ENCODE assay signal across 15 cellular contexts in genomic region chr10:79111427-79111826, GRCh38. TPM values are rescaled to one million over a fixed set of nuclear protein-coding genes. Genes with fewer than 3 reads are reported as not detected.
DNase-seq lines count a peak whose midpoint lies in the region; ATAC-seq, FAIRE-seq and TF ChIP-seq lines count a peak whose summit lies in the region.
"Had no signal": no experiment of that assay in that cellular context is flagged by ENCODE, and none has a peak within 500 bp of the region (broad histone marks: within the 10 kb centered on the region; RNA-seq: fewer than 3 reads in every experiment).

No MANE protein-coding gene starts in this region.

- no peaks in the 10 kb centered on the region for H3K9me3 Mint-ChIP-seq in mesothelial cell of epicardium

- H3K9me3 ChIP-seq in A549: no peaks in the 10 kb centered on the region
- H3K9me3 ChIP-seq in tibial nerve: no peaks in the 10 kb centered on the region
- H3K9me3 ChIP-seq: thoracic aorta had no signal

- peak overlapping the region; percentile 39 for H3K27ac Mint-ChIP-seq in mesothelial cell of epicardium
- H3K27ac Mint-ChIP-seq: activated CD8-positive, alpha-beta memory T cell treated with anti-CD3 and anti-CD28 coated beads, Interleukin-2, amount 10 ng/mL, durations not matched to agents 7 days and 5 days; B cell had no signal

- TF ChIP-seq EP300 in A549 (IDR thresholded peaks at IDR 0.05) (peak in 1 of 2 experiments; percentile 21; a peak in 1 of 5 replicates), tibial nerve (IDR thresholded peaks at IDR 0.05) (no peak)

- H3K4me1 Mint-ChIP-seq in mesothelial cell of epicardium: peaks cover 53% of the 10 kb centered on the region

- peak overlapping the region; percentile 91 to 92 for H3K27ac ChIP-seq in A549
- H3K27ac ChIP-seq in tibial nerve: peak overlapping the region in 1 of 4 donors; percentile 75
- H3K27ac ChIP-seq: thoracic aorta had no signal

- no peak for FAIRE-seq in A549 (lab: Jason Lieb, UNC)

- no peaks in the 10 kb centered on the region for H3K27me3 ChIP-seq in tibial nerve

- TF ChIP-seq CTCF in A549 (IDR thresholded peaks at IDR 0.05): no peak
- TF ChIP-seq CTCF in mesothelial cell of epicardium (IDR thresholded peaks at IDR 0.05; ENCODE audit: unreplicated experiment): no peak
- no peak for TF ChIP-seq CTCF in tibial nerve (IDR thresholded peaks at IDR 0.05)

- H3K4me3 ChIP-seq in A549: no peak overlapping the region
- H3K4me3 ChIP-seq in tibial nerve: no peak overlapping the region
- H3K4me3 ChIP-seq: thoracic aorta had no signal

- peaks cover 0 to 9% (median 0%) of the 10 kb centered on the region in 3 donors for H3K36me3 ChIP-seq in tibial nerve

- CTCF ChIA-PET in A549 (lab: Yijun Ruan, JAX): interaction anchor here (0.8 to 10.6 kb wide), 8 partner anchors 9 to 900 kb away, joined by 3 to 56 read pairs (median 4); no protein-coding TSS in a partner anchor

- H3K4me1 ChIP-seq in A549 (peaks cover 100% of the 10 kb centered on the region), tibial nerve (peaks cover 0 to 98% (median 37%) of the 10 kb centered on the region in 4 donors)

- no peak overlapping the region for H3K4me3 Mint-ChIP-seq in mesothelial cell of epicardium
- H3K4me3 Mint-ChIP-seq: activated CD8-positive, alpha-beta memory T cell treated with anti-CD3 and anti-CD28 coated beads, Interleukin-2, amount 10 ng/mL, durations not matched to agents 7 days and 5 days; B cell; naive thymus-derived CD4-positive, alpha-beta T cell had no signal

- H3K4me2 ChIP-seq in A549: peak overlapping the region; percentile 78

- no peak for TF ChIP-seq POLR2A in A549 (IDR thresholded peaks at IDR 0.05; ENCODE audit: low read length)
- TF ChIP-seq POLR2A in tibial nerve (IDR thresholded peaks at IDR 0.05): no peak

- POLR2A ChIA-PET in A549 (lab: Yijun Ruan, JAX): interaction anchor here (0.6 to 1.0 kb wide), 2 partner anchors 40 to 41 kb away, joined by 3 read pairs; no protein-coding TSS in a partner anchor

- TF ChIP-seq RAD21 in A549 (conservative IDR thresholded peaks at IDR 0.05 in 1 of 2, IDR thresholded peaks at IDR 0.05 in 1 of 2): peak; percentile 15 to 31; a peak in 2 of 5 replicates

- H3K36me3 Mint-ChIP-seq in mesothelial cell of epicardium: no peaks in the 10 kb centered on the region
- H3K36me3 Mint-ChIP-seq: activated CD8-positive, alpha-beta memory T cell treated with anti-CD3 and anti-CD28 coated beads, Interleukin-2, amount 10 ng/mL, durations not matched to agents 7 days and 5 days had no signal

- H3K27me3 Mint-ChIP-seq in mesothelial cell of epicardium (ENCODE audit: low read depth): no peaks in the 10 kb centered on the region
- H3K27me3 Mint-ChIP-seq: activated CD8-positive, alpha-beta memory T cell treated with anti-CD3 and anti-CD28 coated beads, Interleukin-2, amount 10 ng/mL, durations not matched to agents 7 days and 5 days; naive thymus-derived CD4-positive, alpha-beta T cell had no signal

- DNase-seq in A549 (ENCODE audit: low read depth in 1 of 2, low spot score in 1 of 2) (peak; percentile 83 to 85), HT1080 (ENCODE audit: low read depth) (peak; percentile 79), dermis blood vessel endothelial cell (peak; percentile 39), mesothelial cell of epicardium (ENCODE audit: low spot score in 2 of 2, unreplicated experiment in 2 of 2) (no peak), tibial nerve (ENCODE audit: low spot score in 2 of 2) (no peak), DMS114 treated with DMSO at 0.1 percent for 48 hours (lab: John Stamatoyannopoulos, UW; ENCODE audit: unreplicated experiment) (no peak), NCI-H82 (lab: John Stamatoyannopoulos, UW) (no peak)
- no peak for DNase-seq in stimulated activated CD8-positive, alpha-beta memory T cell treated with anti-CD3 and anti-CD28 coated beads, Interleukin-4, amount 100 ng/mL, for 48 hours
- DNase-seq: activated CD8-positive, alpha-beta memory T cell treated with anti-CD3 and anti-CD28 coated beads, Interleukin-2, amount 10 ng/mL, durations not matched to agents 7 days and 5 days; central memory CD4-positive, alpha-beta T cell; head of caudate nucleus; naive thymus-derived CD4-positive, alpha-beta T cell; stimulated activated CD4-positive, alpha-beta T cell treated with anti-CD3 and anti-CD28 coated beads, Interleukin-4, amount 100 ng/mL, for 24 hours had no signal

- peak; percentile 38 to 79; a peak in 4 of 6 replicates for ATAC-seq in A549
- ATAC-seq: activated CD8-positive, alpha-beta memory T cell treated with anti-CD3 and anti-CD28 coated beads, Interleukin-2, amount 10 ng/mL, durations not matched to agents 7 days and 5 days; naive thymus-derived CD4-positive, alpha-beta T cell had no signal

- WGBS in A549 (ENCODE audit: missing lambda C conversion rate): 3% methylated on average over 5 of the region's 5 CpGs
- 40 to 46% methylated on average over 4 to 5 of the region's 5 CpGs for WGBS in tibial nerve, 2 donors

TF ChIP-seq in A549, 52 proteins besides CTCF, POLR2A, EP300 and RAD21 (continues in another document):
- TF ChIP-seq SMC3 (IDR thresholded peaks at IDR 0.05) (peak; percentile 30; the same call in 1 of the 3 replicates), GATA3 (IDR thresholded peaks at IDR 0.05; ENCODE audit: borderline replicate concordance) (peak; percentile 51; the same call in 1 of the 2 replicates), FOSL2 (IDR thresholded peaks at IDR 0.05) (0 out of 2 replicates have a peak, but pooled peaks have one; percentile 12), FOSL2 (CRISPR knock-in tag; IDR thresholded peaks at IDR 0.05) (no peak; the same call in 1 of the 2 replicates), USF2 (IDR thresholded peaks at IDR 0.05) (no peak), ATOH8 (CRISPR knock-in tag; IDR thresholded peaks at IDR 0.05; ENCODE audit: low read depth) (0 out of 2 replicates have a peak, but pooled peaks have one; percentile 25), ESRRA (IDR thresholded peaks at IDR 0.05; ENCODE audit: borderline replicate concordance, low read length) (no peak), JUN (IDR thresholded peaks at IDR 0.05) (peak in 1 of 2 experiments; percentile 48; a peak in 1 of 5 replicates)
- TF ChIP-seq, protein P1, sequence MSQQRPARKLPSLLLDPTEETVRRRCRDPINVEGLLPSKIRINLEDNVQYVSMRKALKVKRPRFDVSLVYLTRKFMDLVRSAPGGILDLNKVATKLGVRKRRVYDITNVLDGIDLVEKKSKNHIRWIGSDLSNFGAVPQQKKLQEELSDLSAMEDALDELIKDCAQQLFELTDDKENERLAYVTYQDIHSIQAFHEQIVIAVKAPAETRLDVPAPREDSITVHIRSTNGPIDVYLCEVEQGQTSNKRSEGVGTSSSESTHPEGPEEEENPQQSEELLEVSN (IDR thresholded peaks at IDR 0.05; ENCODE audit: borderline replicate concordance, low read depth): 0 out of 2 replicates have a peak, but pooled peaks have one; percentile 32
- TF ChIP-seq, protein P2, sequence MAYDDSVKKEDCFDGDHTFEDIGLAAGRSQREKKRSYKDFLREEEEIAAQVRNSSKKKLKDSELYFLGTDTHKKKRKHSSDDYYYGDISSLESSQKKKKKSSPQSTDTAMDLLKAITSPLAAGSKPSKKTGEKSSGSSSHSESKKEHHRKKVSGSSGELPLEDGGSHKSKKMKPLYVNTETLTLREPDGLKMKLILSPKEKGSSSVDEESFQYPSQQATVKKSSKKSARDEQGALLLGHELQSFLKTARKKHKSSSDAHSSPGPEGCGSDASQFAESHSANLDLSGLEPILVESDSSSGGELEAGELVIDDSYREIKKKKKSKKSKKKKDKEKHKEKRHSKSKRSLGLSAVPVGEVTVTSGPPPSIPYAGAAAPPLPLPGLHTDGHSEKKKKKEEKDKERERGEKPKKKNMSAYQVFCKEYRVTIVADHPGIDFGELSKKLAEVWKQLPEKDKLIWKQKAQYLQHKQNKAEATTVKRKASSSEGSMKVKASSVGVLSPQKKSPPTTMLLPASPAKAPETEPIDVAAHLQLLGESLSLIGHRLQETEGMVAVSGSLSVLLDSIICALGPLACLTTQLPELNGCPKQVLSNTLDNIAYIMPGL (CRISPR knock-in tag; IDR thresholded peaks at IDR 0.05; ENCODE audit: borderline replicate concordance): no peak
- TF ChIP-seq, protein P3, sequence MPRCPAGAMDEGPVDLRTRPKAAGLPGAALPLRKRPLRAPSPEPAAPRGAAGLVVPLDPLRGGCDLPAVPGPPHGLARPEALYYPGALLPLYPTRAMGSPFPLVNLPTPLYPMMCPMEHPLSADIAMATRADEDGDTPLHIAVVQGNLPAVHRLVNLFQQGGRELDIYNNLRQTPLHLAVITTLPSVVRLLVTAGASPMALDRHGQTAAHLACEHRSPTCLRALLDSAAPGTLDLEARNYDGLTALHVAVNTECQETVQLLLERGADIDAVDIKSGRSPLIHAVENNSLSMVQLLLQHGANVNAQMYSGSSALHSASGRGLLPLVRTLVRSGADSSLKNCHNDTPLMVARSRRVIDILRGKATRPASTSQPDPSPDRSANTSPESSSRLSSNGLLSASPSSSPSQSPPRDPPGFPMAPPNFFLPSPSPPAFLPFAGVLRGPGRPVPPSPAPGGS (IDR thresholded peaks at IDR 0.05): no peak

RNA-seq across cellular contexts. Expression of gene ZMIZ1, which starts 42.7 kb away (rescaled TPM):
- polyA plus RNA-seq in A549 (2011; rRNA removed): 8.1 and 14.7 TPM in 2 replicates
- polyA plus RNA-seq in A549 (2012; cell fraction: cytosol; rRNA removed): 31.6 and 42.1 TPM in 2 replicates
- polyA plus RNA-seq in A549 (2012; cell fraction: nucleus; rRNA removed): 63.3 and 68.3 TPM in 2 replicates
- 29.1 to 30.3 TPM (median 30.1 TPM) in 3 replicates for polyA plus RNA-seq in A549 (2017; fragmentation: RNase III; extraction: RNeasy Plus Mini Kit Qiagen cat#74134 plus additional on column Dnase treatment)
- polyA minus RNA-seq in A549 (2011; rRNA and poly(A)+ RNA removed): 16.1 and 17.8 TPM in 2 replicates
- 17.7 and 22.8 TPM in 2 replicates for total RNA-seq in HT1080 (2014; rRNA removed; shearing (Covaris generic))
- 41.3 and 46.3 TPM in 2 replicates for polyA plus RNA-seq in HT1080 (2015; cell fraction: cytosol; rRNA removed)
- polyA plus RNA-seq in HT1080 (2015; cell fraction: nucleus; rRNA removed): 65.3 and 69.6 TPM in 2 replicates
- 18.2 and 32.1 TPM in 2 replicates for total RNA-seq in dermis blood vessel endothelial cell
- 166 to 173 TPM (median 170 TPM) in 3 replicates for total RNA-seq in mesothelial cell of epicardium
- total RNA-seq in tibial nerve: 10 to 100 TPM; 65.5 to 88.2 (median 69.3) TPM

Comparison
In these comparisons a context has a peak if more than half of its experiments do, and no peak if none do; other contexts are left out.
1. DNase-seq: peak in A549 (2 of 2), HT1080 (single experiment) and dermis blood vessel endothelial cell (single experiment); none in mesothelial cell of epicardium (0 of 2), stimulated activated CD8-positive, alpha-beta memory T cell treated with anti-CD3 and anti-CD28 coated beads, Interleukin-4, amount 100 ng/mL, for 48 hours (single experiment), tibial nerve (0 of 2), DMS114 treated with DMSO at 0.1 percent for 48 hours (single experiment) and NCI-H82 (single experiment).